ENCODE assay signal across 1 cellular context in genomic region chr2:11339508-11340083, GRCh38.
TF ChIP-seq lines count a peak whose summit lies in the region.

No MANE protein-coding gene starts in this region.

TF ChIP-seq in A549, 52 proteins besides CTCF, POLR2A, EP300 and RAD21 (continued from another document):
- TF ChIP-seq REST (IDR thresholded peaks at IDR 0.05) (no peak), KDM1A (IDR thresholded peaks at IDR 0.05; ENCODE audit: low read depth) (no peak)
